Comparison of ENCODE assay signal across 17 cellular contexts in genomic region chr16:76614255-76614654, GRCh38.
DNase-seq lines count a peak whose midpoint lies in the region; ATAC-seq lines count a peak whose summit lies in the region.
"Had no signal": no experiment of that assay in that cellular context is flagged by ENCODE, and none has a peak within 500 bp of the region (broad histone marks: within the 10 kb centered on the region; RNA-seq: fewer than 3 reads in every experiment).

No MANE protein-coding gene starts in this region.

- no peaks in the 10 kb centered on the region for H3K4me1 Mint-ChIP-seq in activated CD8-positive, alpha-beta memory T cell treated with anti-CD3 and anti-CD28 coated beads, Interleukin-2, amount 10 ng/mL, durations not matched to agents 7 days and 5 days
- no peaks in the 10 kb centered on the region for H3K4me1 Mint-ChIP-seq in T-helper 2 cell treated with Interferon-gamma antibody and Interleukin-4, amounts not matched to agents 5 μg/mL and 100 μg/mL, for 36 hours (ENCODE audit: low read depth)
- H3K4me1 Mint-ChIP-seq: activated CD4-positive, alpha-beta T cell treated with anti-CD3 and anti-CD28 coated beads, Interleukin-2, amount 10 ng/mL, durations not matched to agents 7 days and 5 days; activated naive CD8-positive, alpha-beta T cell treated with anti-CD3 and anti-CD28 coated beads for 36 hours; activated T-helper 17 cell treated with anti-CD3 and anti-CD28 coated beads, Interleukin-2, amount 50 U/mL, for 72 hours; CD4-positive, CD25-positive, alpha-beta regulatory T cell had no signal

- no peaks in the 10 kb centered on the region for H3K27me3 Mint-ChIP-seq in activated CD8-positive, alpha-beta memory T cell treated with anti-CD3 and anti-CD28 coated beads, Interleukin-2, amount 10 ng/mL, durations not matched to agents 7 days and 5 days
- H3K27me3 Mint-ChIP-seq in T-helper 2 cell treated with Interferon-gamma antibody and Interleukin-4, amounts not matched to agents 5 μg/mL and 100 μg/mL, for 36 hours (ENCODE audit: low read depth), result no peaks in the 10 kb centered on the region
- H3K27me3 Mint-ChIP-seq: activated CD4-positive, alpha-beta T cell treated with anti-CD3 and anti-CD28 coated beads, Interleukin-2, amount 10 ng/mL, durations not matched to agents 7 days and 5 days; activated naive CD8-positive, alpha-beta T cell treated with anti-CD3 and anti-CD28 coated beads for 36 hours; activated T-helper 17 cell treated with anti-CD3 and anti-CD28 coated beads, Interleukin-2, amount 50 U/mL, for 72 hours; CD4-positive, CD25-positive, alpha-beta regulatory T cell had no signal

- CTCF ChIA-PET in activated CD8-positive, alpha-beta memory T cell treated with anti-CD3 and anti-CD28 coated beads, Interleukin-2, amount 10 ng/mL, durations not matched to agents 7 days and 5 days (lab: Charles Lee), result no interaction called here

- peaks cover 10% of the 10 kb centered on the region for H3K9me3 Mint-ChIP-seq in activated CD8-positive, alpha-beta memory T cell treated with anti-CD3 and anti-CD28 coated beads, Interleukin-2, amount 10 ng/mL, durations not matched to agents 7 days and 5 days (ENCODE audit: low read depth)
- H3K9me3 Mint-ChIP-seq in T-helper 2 cell treated with Interferon-gamma antibody and Interleukin-4, amounts not matched to agents 5 μg/mL and 100 μg/mL, for 36 hours, result peaks cover 9% of the 10 kb centered on the region
- H3K9me3 Mint-ChIP-seq: activated CD4-positive, alpha-beta T cell treated with anti-CD3 and anti-CD28 coated beads, Interleukin-2, amount 10 ng/mL, durations not matched to agents 7 days and 5 days had no signal

- no peak overlapping the region for H3K4me3 Mint-ChIP-seq in activated CD8-positive, alpha-beta memory T cell treated with anti-CD3 and anti-CD28 coated beads, Interleukin-2, amount 10 ng/mL, durations not matched to agents 7 days and 5 days
- no peak overlapping the region for H3K4me3 Mint-ChIP-seq in T-helper 2 cell treated with Interferon-gamma antibody and Interleukin-4, amounts not matched to agents 5 μg/mL and 100 μg/mL, for 36 hours
- H3K4me3 Mint-ChIP-seq: activated CD4-positive, alpha-beta T cell treated with anti-CD3 and anti-CD28 coated beads, Interleukin-2, amount 10 ng/mL, durations not matched to agents 7 days and 5 days; activated naive CD8-positive, alpha-beta T cell treated with anti-CD3 and anti-CD28 coated beads for 36 hours; activated T-helper 17 cell treated with anti-CD3 and anti-CD28 coated beads, Interleukin-2, amount 50 U/mL, for 72 hours; CD4-positive, CD25-positive, alpha-beta regulatory T cell had no signal

- no peak for ATAC-seq in activated CD8-positive, alpha-beta memory T cell treated with anti-CD3 and anti-CD28 coated beads, Interleukin-2, amount 10 ng/mL, durations not matched to agents 7 days and 5 days
- ATAC-seq in HG03565 (IDR thresholded peaks at IDR 0.05; ENCODE audit: unreplicated experiment), result no peak
- ATAC-seq: activated T-helper 17 cell treated with anti-CD3 and anti-CD28 coated beads, Interleukin-2, amount 50 U/mL, for 72 hours had no signal

- no peak overlapping the region for H3K27ac Mint-ChIP-seq in activated CD8-positive, alpha-beta memory T cell treated with anti-CD3 and anti-CD28 coated beads, Interleukin-2, amount 10 ng/mL, durations not matched to agents 7 days and 5 days
- H3K27ac Mint-ChIP-seq in T-helper 2 cell treated with Interferon-gamma antibody and Interleukin-4, amounts not matched to agents 5 μg/mL and 100 μg/mL, for 36 hours, result no peak overlapping the region
- H3K27ac Mint-ChIP-seq: activated CD4-positive, alpha-beta T cell treated with anti-CD3 and anti-CD28 coated beads, Interleukin-2, amount 10 ng/mL, durations not matched to agents 7 days and 5 days; activated naive CD8-positive, alpha-beta T cell treated with anti-CD3 and anti-CD28 coated beads for 36 hours; activated T-helper 17 cell treated with anti-CD3 and anti-CD28 coated beads, Interleukin-2, amount 50 U/mL, for 72 hours; CD4-positive, CD25-positive, alpha-beta regulatory T cell had no signal

- peak; percentile 88 for DNase-seq in G401 (ENCODE audit: low spot score)
- DNase-seq in NCI-H2081 treated with DMSO at 0.1 percent for 48 hours (lab: John Stamatoyannopoulos, UW), result peak; percentile 40
- DNase-seq in OCI-M1 (lab: John Stamatoyannopoulos, UW), result peak; percentile 15
- DNase-seq in midbrain (lab: John Stamatoyannopoulos, UW), result peak; percentile 24
- DNase-seq in activated CD8-positive, alpha-beta memory T cell treated with anti-CD3 and anti-CD28 coated beads, Interleukin-2, amount 10 ng/mL, durations not matched to agents 7 days and 5 days, result no peak
- no peak for DNase-seq in T-helper 2 cell treated with Interferon-gamma antibody and Interleukin-4, amounts not matched to agents 5 μg/mL and 100 μg/mL, for 36 hours (ENCODE audit: low spot score)
- DNase-seq: activated CD4-positive, alpha-beta T cell treated with anti-CD3 and anti-CD28 coated beads, Interleukin-2, amount 10 ng/mL, durations not matched to agents 7 days and 5 days; activated naive CD8-positive, alpha-beta T cell treated with anti-CD3 and anti-CD28 coated beads for 36 hours; CD4-positive, CD25-positive, alpha-beta regulatory T cell; DMS53; effector memory CD4-positive, alpha-beta T cell; GF-D8; H7; islet precursor cell; MM.1S had no signal

- in situ Hi-C loops in G401 (cut with HindIII; ENCODE audit: low sequenced_read_pairs), result no loop called here

- no peaks in the 10 kb centered on the region for H3K36me3 Mint-ChIP-seq in activated CD8-positive, alpha-beta memory T cell treated with anti-CD3 and anti-CD28 coated beads, Interleukin-2, amount 10 ng/mL, durations not matched to agents 7 days and 5 days
- no peaks in the 10 kb centered on the region for H3K36me3 Mint-ChIP-seq in T-helper 2 cell treated with Interferon-gamma antibody and Interleukin-4, amounts not matched to agents 5 μg/mL and 100 μg/mL, for 36 hours (ENCODE audit: low read depth)
- H3K36me3 Mint-ChIP-seq: activated naive CD8-positive, alpha-beta T cell treated with anti-CD3 and anti-CD28 coated beads for 36 hours; CD4-positive, CD25-positive, alpha-beta regulatory T cell had no signal

Comparison
In these comparisons a context has a peak if more than half of its experiments do, and no peak if none do; other contexts are left out.
1. DNase-seq: peak in G401 (single experiment), NCI-H2081 treated with DMSO at 0.1 percent for 48 hours (single experiment), OCI-M1 (single experiment) and midbrain (single experiment); none in activated CD8-positive, alpha-beta memory T cell treated with anti-CD3 and anti-CD28 coated beads, Interleukin-2, amount 10 ng/mL, durations not matched to agents 7 days and 5 days (single experiment) and T-helper 2 cell treated with Interferon-gamma antibody and Interleukin-4, amounts not matched to agents 5 μg/mL and 100 μg/mL, for 36 hours (single experiment).